20 cellular contexts compared by ENCODE assay signal in genomic region chrX:71017396-71017939, GRCh38. TPM values are rescaled to one million over a fixed set of nuclear protein-coding genes. Genes with fewer than 3 reads are reported as not detected.
A peak's percentile ranks its signal among the peaks of the same experiment; 100 is the strongest.
DNase-seq lines count a peak whose midpoint lies in the region; ATAC-seq, FAIRE-seq and TF ChIP-seq lines count a peak whose summit lies in the region.
"Had no signal": no experiment of that assay in that cellular context is flagged by ENCODE, and none has a peak within 500 bp of the region (broad histone marks: within the 10 kb centered on the region; RNA-seq: fewer than 3 reads in every experiment).

No MANE protein-coding gene starts in this region.

- no peaks in the 10 kb centered on the region for H4K20me1 ChIP-seq in HCT116 (ENCODE audit: insufficient read depth)
- no peaks in the 10 kb centered on the region for H4K20me1 ChIP-seq in endothelial cell of umbilical vein (replicated peaks; ENCODE audit: control insufficient read depth, extremely low read depth, insufficient read depth, low read length)
- no peaks in the 10 kb centered on the region for H4K20me1 ChIP-seq in osteoblast (ENCODE audit: insufficient read depth, low read length)

- peak; percentile 54; the same call in 1 of the 2 replicates for ATAC-seq in HCT116

- H3K4me2 ChIP-seq in HCT116 (ENCODE audit: low read length) (peak overlapping the region; percentile 47), endothelial cell of umbilical vein (ENCODE audit: insufficient read depth, low read length) (no peak overlapping the region), osteoblast (ENCODE audit: insufficient read depth, low read length) (no peak overlapping the region)
- H3K4me2 ChIP-seq: PC-9 had no signal

- 34 to 48% (median 44%) methylated on average over 6 of the region's 6 CpGs for WGBS in adrenal gland, 4 donors

- H2AFZ ChIP-seq in HCT116 (ENCODE audit: low read depth, low read length, poor library complexity, severe bottlenecking) (no peak overlapping the region), endothelial cell of umbilical vein (ENCODE audit: low read depth, low read length) (no peak overlapping the region), osteoblast (ENCODE audit: low read length) (no peak overlapping the region)
- H2AFZ ChIP-seq: PC-9 had no signal

- H3K4me3 Mint-ChIP-seq in mesothelial cell of epicardium, result no peak overlapping the region
- H3K4me3 Mint-ChIP-seq: B cell; CD4-positive, alpha-beta memory T cell; IgD-negative memory B cell had no signal

- CTCF ChIA-PET in HCT116 (lab: Charles Lee), result no interaction called here
- CTCF ChIA-PET in endothelial cell of umbilical vein (lab: Charles Lee), result no interaction called here

- H3K4me3 ChIP-seq in HCT116 (replicated peaks in 1 of 2; ENCODE audit: low read depth in 1 of 2, low read length in 2 of 2) (no peak overlapping the region), adrenal gland (no peak overlapping the region), endothelial cell of umbilical vein (replicated peaks in 1 of 3; ENCODE audit: insufficient read depth in 1 of 3, low read depth in 1 of 3, low read length in 3 of 3) (no peak overlapping the region), osteoblast (ENCODE audit: insufficient read depth, low read length) (no peak overlapping the region)
- H3K4me3 ChIP-seq: PC-9, SK-N-MC had no signal

- peaks cover 26% of the 10 kb centered on the region for H3K9me3 Mint-ChIP-seq in mesothelial cell of epicardium
- H3K9me3 Mint-ChIP-seq: IgD-negative memory B cell had no signal

- no peak overlapping the region for H3K9ac ChIP-seq in HCT116 (ENCODE audit: low read length)
- H3K9ac ChIP-seq in endothelial cell of umbilical vein (replicated peaks; ENCODE audit: extremely low read depth, insufficient read depth, low read length), result no peak overlapping the region

- no peaks in the 10 kb centered on the region for H3K9me2 ChIP-seq in HCT116 (ENCODE audit: insufficient read depth)

- no peaks in the 10 kb centered on the region for H3K79me2 ChIP-seq in HCT116 (ENCODE audit: insufficient read depth, low read length)
- H3K79me2 ChIP-seq in endothelial cell of umbilical vein (ENCODE audit: control insufficient read depth, insufficient read depth, low read length), result no peaks in the 10 kb centered on the region
- H3K79me2 ChIP-seq in osteoblast (ENCODE audit: insufficient read depth, low read length), result no peaks in the 10 kb centered on the region

- intact Hi-C loops in HCT116 (cut with micrococcal nuclease) (no loop called here), adrenal gland (cut with DNase I) (no loop called here), endothelial cell of umbilical vein (cut with micrococcal nuclease) (no loop called here)

- TF ChIP-seq POLR2A in HCT116 (IDR thresholded peaks at IDR 0.05; ENCODE audit: borderline replicate concordance, extremely low read depth, insufficient read depth, insufficient read length) (no peak), adrenal gland (IDR thresholded peaks at IDR 0.05) (no peak), endothelial cell of umbilical vein (IDR thresholded peaks at IDR 0.05; ENCODE audit: low read depth, low read length) (no peak)

- no peaks in the 10 kb centered on the region for H3K27me3 ChIP-seq in HCT116 (ENCODE audit: insufficient read depth, low read length)
- no peaks in the 10 kb centered on the region for H3K27me3 ChIP-seq in adrenal gland
- H3K27me3 ChIP-seq in endothelial cell of umbilical vein (ENCODE audit: control insufficient read depth in 2 of 2, insufficient read depth in 2 of 2, low read length in 2 of 2), result no peaks in the 10 kb centered on the region
- peaks cover 3% of the 10 kb centered on the region for H3K27me3 ChIP-seq in osteoblast (ENCODE audit: insufficient read depth, low read length)

- H3K4me1 Mint-ChIP-seq in mesothelial cell of epicardium, result peaks cover 10% of the 10 kb centered on the region
- H3K4me1 Mint-ChIP-seq: B cell; CD4-positive, alpha-beta memory T cell; IgD-negative memory B cell had no signal

- RAD21 ChIA-PET in HCT116 (lab: Charles Lee; ENCODE audit: low non-redundant PET in 1 of 2, low total read pairs in 2 of 2, uncharacterized antibody in 2 of 2, unreplicated experiment in 2 of 2), result no interaction called here

- H3K27ac Mint-ChIP-seq in mesothelial cell of epicardium, result peak overlapping the region; percentile 86
- H3K27ac Mint-ChIP-seq: B cell; CD4-positive, alpha-beta memory T cell; IgD-negative memory B cell had no signal

- H3K36me3 Mint-ChIP-seq in mesothelial cell of epicardium, result peaks cover 2% of the 10 kb centered on the region

- H3K36me3 ChIP-seq in HCT116 (ENCODE audit: control insufficient read depth in 1 of 2, insufficient read depth in 2 of 2, low read length in 2 of 2), result no peaks in the 10 kb centered on the region
- no peaks in the 10 kb centered on the region for H3K36me3 ChIP-seq in adrenal gland (replicated peaks in 1 of 2)
- no peaks in the 10 kb centered on the region for H3K36me3 ChIP-seq in endothelial cell of umbilical vein (ENCODE audit: control insufficient read depth in 2 of 2, extremely low read depth in 1 of 2, insufficient read depth in 2 of 2, low read length in 2 of 2)
- H3K36me3 ChIP-seq in osteoblast (ENCODE audit: insufficient read depth, low read length), result no peaks in the 10 kb centered on the region

- TF ChIP-seq RAD21 in HCT116 (IDR thresholded peaks at IDR 0.05; ENCODE audit: low read depth), result no peak

- DNase-seq in HCT116 (ENCODE audit: low read depth, low spot score) (no peak), adrenal gland (peak in 4 of 7 donors; percentile 8 to 25 (median 16)), endothelial cell of umbilical vein (ENCODE audit: low read depth, low spot score) (peak; percentile 28), mesothelial cell of epicardium (ENCODE audit: low spot score in 2 of 2, unreplicated experiment in 2 of 2) (no peak), osteoblast (ENCODE audit: insufficient read length, low spot score, missing footprints) (no peak), NK-92 (lab: John Stamatoyannopoulos, UW; ENCODE audit: unreplicated experiment) (no peak), H4 (ENCODE audit: low spot score) (no peak)
- no peak for DNase-seq in stimulated activated CD4-positive, alpha-beta T cell treated with anti-CD3 and anti-CD28 coated beads, Interleukin-15, amount 100 ng/mL, for 24 hours
- DNase-seq: ACHN; CD4-positive, alpha-beta memory T cell; DND-41; NCI-H1436 treated with DMSO at 0.1 percent for 48 hours; NCI-H2081 treated with DMSO at 0.1 percent for 48 hours; NCI-H345; NCI-H748 treated with DMSO at 0.1 percent for 48 hours; PC-9 had no signal

- H3K9me3 ChIP-seq in HCT116 (ENCODE audit: control insufficient read depth in 1 of 2, insufficient read depth in 1 of 2, low read depth in 1 of 2, low read length in 2 of 2) (no peaks in the 10 kb centered on the region), adrenal gland (replicated peaks in 1 of 3) (no peaks in the 10 kb centered on the region), endothelial cell of umbilical vein (replicated peaks; ENCODE audit: control insufficient read depth, insufficient read depth, low read length) (no peaks in the 10 kb centered on the region), osteoblast (ENCODE audit: low read depth, low read length) (no peaks in the 10 kb centered on the region)

- FAIRE-seq in endothelial cell of umbilical vein (lab: Jason Lieb, UNC), result no peak
- FAIRE-seq: H1 had no signal

- TF ChIP-seq CTCF in HCT116 (IDR thresholded peaks at IDR 0.05 in 2 of 3, conservative IDR thresholded peaks at IDR 0.05 in 1 of 3; ENCODE audit: borderline replicate concordance in 1 of 3, insufficient read depth in 1 of 3, low read depth in 2 of 3, low read length in 2 of 3) (no peak), adrenal gland (IDR thresholded peaks at IDR 0.05) (no peak), endothelial cell of umbilical vein (IDR thresholded peaks at IDR 0.05; ENCODE audit: extremely low read depth in 1 of 2, insufficient read depth in 1 of 2, low read depth in 1 of 2, low read length in 2 of 2) (no peak), mesothelial cell of epicardium (IDR thresholded peaks at IDR 0.05; ENCODE audit: unreplicated experiment) (no peak), osteoblast (IDR thresholded peaks at IDR 0.05; ENCODE audit: extremely low read depth, low read depth, low read length) (no peak)

- H3K4me1 ChIP-seq in HCT116 (ENCODE audit: control insufficient read depth in 1 of 2, insufficient read depth in 2 of 2, low read length in 2 of 2), result peaks cover 12 to 14% of the 10 kb centered on the region in 2 experiments
- H3K4me1 ChIP-seq in adrenal gland (replicated peaks in 1 of 2), result no peaks in the 10 kb centered on the region
- no peaks in the 10 kb centered on the region for H3K4me1 ChIP-seq in endothelial cell of umbilical vein (ENCODE audit: control insufficient read depth, extremely low read depth, insufficient read depth, low read length)
- H3K4me1 ChIP-seq in osteoblast (ENCODE audit: insufficient read depth, low read length), result no peaks in the 10 kb centered on the region

- BruUV-seq in HCT116 (replicated peaks; lab: Mats Ljungman, UMichigan) (no TSS peak), endothelial cell of umbilical vein (replicated peaks; lab: Mats Ljungman, UMichigan) (no TSS peak)

- dilution Hi-C loops in endothelial cell of umbilical vein (cut with MboI; ENCODE audit: extremely low pct_ligation_motif_present, low sequenced_read_pairs), result no loop called here

- H3K27me3 Mint-ChIP-seq in mesothelial cell of epicardium (ENCODE audit: low read depth), result no peaks in the 10 kb centered on the region
- H3K27me3 Mint-ChIP-seq: B cell; CD4-positive, alpha-beta memory T cell; IgD-negative memory B cell had no signal

- POLR2A ChIA-PET in HCT116 (lab: Charles Lee) (no interaction called here), endothelial cell of umbilical vein (lab: Charles Lee) (no interaction called here)

- H3K9me1 ChIP-seq in endothelial cell of umbilical vein (replicated peaks; ENCODE audit: control insufficient read depth, extremely low read depth, insufficient read depth, low read length), result no peaks in the 10 kb centered on the region

- H3K27ac ChIP-seq in HCT116 (ENCODE audit: low read depth, low read length) (peak overlapping the region; percentile 40; the same call in 1 of the 2 replicates), adrenal gland (no peak overlapping the region), endothelial cell of umbilical vein (ENCODE audit: insufficient read depth, low read depth, low read length) (no peak overlapping the region), osteoblast (ENCODE audit: low read depth, low read length) (no peak overlapping the region)
- H3K27ac ChIP-seq: PC-9, SK-N-MC had no signal

RNA-seq across cellular contexts. Expression of gene SNX12, which starts 50.7 kb away (rescaled TPM):
- 43.7 TPM for total RNA-seq in HCT116 (2021; ENCODE audit: unreplicated experiment)
- polyA plus RNA-seq in HCT116 (2012), result 21.7 and 25.0 TPM in 2 replicates
- total RNA-seq in adrenal gland, result 100 to 1,000 TPM in 1 of 8 donors, 10 to 100 TPM in 7; 68.0 to 101 (median 78.8) TPM
- polyA plus RNA-seq in adrenal gland, result 10 to 100 TPM; 25.4 to 75.8 (median 42.3) TPM
- total RNA-seq in endothelial cell of umbilical vein, result 85.5 and 90.6 TPM in 2 replicates
- polyA plus RNA-seq in endothelial cell of umbilical vein, result 79.8 and 85.4 TPM in 2 replicates
- 72.3 and 75.0 TPM in 2 replicates for polyA plus RNA-seq in endothelial cell of umbilical vein (2011; cell fraction: cytosol; rRNA removed)
- polyA plus RNA-seq in endothelial cell of umbilical vein (2011; cell fraction: nucleus; rRNA removed), result 30.1 and 31.9 TPM in 2 replicates
- 67.7 and 73.5 TPM in 2 replicates for polyA plus RNA-seq in endothelial cell of umbilical vein (2012)
- polyA minus RNA-seq in endothelial cell of umbilical vein, result 94.8 and 103 TPM in 2 replicates
- 71.5 TPM for polyA minus RNA-seq in endothelial cell of umbilical vein (2011; cell fraction: cytosol; rRNA and poly(A)+ RNA removed)
- 14.3 and 15.2 TPM in 2 replicates for polyA minus RNA-seq in endothelial cell of umbilical vein (2011; cell fraction: nucleus; rRNA and poly(A)+ RNA removed)
- total RNA-seq in mesothelial cell of epicardium, result 58.5 to 63.9 TPM (median 62.5 TPM) in 3 replicates
- total RNA-seq in osteoblast, result 64.5 and 67.7 TPM in 2 replicates
- 62.4 and 77.0 TPM in 2 replicates for total RNA-seq in H4 (2014; rRNA removed; shearing (Covaris generic))

Comparison
In these comparisons a context has a peak if more than half of its experiments do, and no peak if none do; other contexts are left out.
1. DNase-seq: peak in adrenal gland (4 of 7) and endothelial cell of umbilical vein (single experiment); none in HCT116 (single experiment), mesothelial cell of epicardium (0 of 2), osteoblast (single experiment), stimulated activated CD4-positive, alpha-beta T cell treated with anti-CD3 and anti-CD28 coated beads, Interleukin-15, amount 100 ng/mL, for 24 hours (single experiment), NK-92 (single experiment) and H4 (single experiment).